1 cellular context compared by ENCODE assay signal in the genomic region with DNA sequence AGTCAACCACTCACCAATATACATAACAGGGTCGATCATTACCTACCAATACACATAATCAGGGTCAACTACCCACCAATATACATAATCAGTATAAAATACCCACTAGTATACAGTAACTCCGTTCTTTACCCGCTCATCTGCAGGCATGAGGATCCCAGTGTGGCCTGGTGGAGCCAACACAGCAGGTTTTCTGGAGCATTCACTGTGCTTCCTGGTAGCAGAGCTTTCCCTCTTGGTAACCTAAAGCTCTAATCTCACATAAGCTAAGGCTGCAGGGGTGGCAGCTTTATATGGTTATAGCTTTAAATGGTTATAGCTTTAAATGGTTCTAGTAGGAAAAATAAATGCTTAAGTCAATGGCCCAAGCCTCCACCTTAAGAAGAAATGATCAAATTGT.
TF ChIP-seq lines count a peak whose summit lies in the region.

No MANE protein-coding gene starts in this region.

TF ChIP-seq in K562, 482 proteins besides CTCF, POLR2A, EP300 and RAD21:
- TF ChIP-seq KLF10 (CRISPR knock-in tag; IDR thresholded peaks at IDR 0.05): no peak
- TF ChIP-seq ZNF165 (CRISPR knock-in tag; IDR thresholded peaks at IDR 0.05; ENCODE audit: borderline replicate concordance): no peak
- no peak for TF ChIP-seq SMC3 (conservative IDR thresholded peaks at IDR 0.05; ENCODE audit: insufficient read depth, low read depth, low read length)
- TF ChIP-seq SAFB2 (IDR thresholded peaks at IDR 0.05; ENCODE audit: borderline replicate concordance, low read depth, low read length, severe bottlenecking): no peak
- TF ChIP-seq FOXA3 (CRISPR knock-in tag; conservative IDR thresholded peaks at IDR 0.05 in 1 of 2, IDR thresholded peaks at IDR 0.05 in 1 of 2): no peak
- TF ChIP-seq ZFP36 (IDR thresholded peaks at IDR 0.05; ENCODE audit: low read depth, low read length, partially characterized antibody): no peak
